ENCODE assay signal across 14 cellular contexts in the genomic region with DNA sequence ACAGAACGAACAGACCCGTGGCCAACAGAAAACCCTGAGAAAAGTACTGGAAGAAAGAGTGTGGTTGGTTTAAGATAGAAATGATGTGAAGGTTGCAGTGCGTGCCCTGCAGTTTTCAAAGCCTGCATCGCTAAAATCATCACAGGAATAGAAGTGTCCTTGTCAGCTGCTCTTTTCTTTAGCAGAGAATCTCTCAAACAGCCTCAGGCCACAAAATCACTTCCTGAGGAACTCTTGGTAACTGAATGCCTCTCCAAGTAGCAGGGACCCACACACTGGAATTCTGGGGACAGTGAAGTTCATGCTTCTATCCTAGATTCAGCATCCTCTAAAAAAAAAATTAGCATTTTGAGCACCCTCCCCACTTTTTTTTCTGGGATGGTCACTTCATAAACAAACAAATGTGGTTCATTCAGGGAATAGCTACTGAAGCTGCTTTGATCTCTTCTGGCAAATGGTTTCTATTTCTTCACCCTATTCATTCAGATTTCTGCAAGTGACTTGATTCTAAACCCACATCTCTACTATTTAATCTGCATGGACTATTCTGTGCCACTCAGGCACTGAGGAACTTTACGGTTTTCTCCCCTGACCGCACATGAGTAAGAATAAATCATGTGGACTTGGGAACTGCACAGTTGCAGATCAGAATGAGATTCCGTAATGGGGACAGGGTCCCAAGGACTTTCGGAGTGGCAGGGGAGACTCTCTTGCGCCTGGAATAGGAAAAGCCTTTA.
DNase-seq lines count a peak whose midpoint lies in the region; TF ChIP-seq lines count a peak whose summit lies in the region.
"Had no signal": no experiment of that assay in that cellular context is flagged by ENCODE, and none has a peak within 500 bp of the region (broad histone marks: within the 10 kb centered on the region; RNA-seq: fewer than 3 reads in every experiment).

No MANE protein-coding gene starts in this region.

- peak overlapping the region; percentile 28 for H3K4me2 ChIP-seq in DOHH2 (ENCODE audit: low read length)

- peak overlapping the region; percentile 88 for H3K4me3 Mint-ChIP-seq in neural crest cell
- H3K4me3 Mint-ChIP-seq: activated naive CD8-positive, alpha-beta T cell had no signal

- H3K4me1 Mint-ChIP-seq in neural crest cell, result peaks cover 63% of the 10 kb centered on the region

- peak overlapping the region; percentile 3; the same call in 1 of the 2 replicates for H3K4me3 ChIP-seq in DOHH2 (ENCODE audit: low read length)
- peak overlapping the region in 1 of 2 donors; percentile 34 for H3K4me3 ChIP-seq in duodenal mucosa (ENCODE audit: low read depth in 1 of 2, low read length in 2 of 2)

- peaks cover 3% of the 10 kb centered on the region for H3K9me3 Mint-ChIP-seq in neural crest cell

- POLR2A ChIA-PET in GM10248 (lab: Yijun Ruan, JAX), result no interaction called here

- H3K27me3 Mint-ChIP-seq in neural crest cell (ENCODE audit: low read depth), result no peaks in the 10 kb centered on the region

- H3K79me2 ChIP-seq in DOHH2 (ENCODE audit: control insufficient read depth, low read length), result no peaks in the 10 kb centered on the region

- no peaks in the 10 kb centered on the region for H3K9me3 ChIP-seq in DOHH2 (ENCODE audit: control insufficient read depth, insufficient read depth, low read length)
- H3K9me3 ChIP-seq in duodenal mucosa (ENCODE audit: control insufficient read depth in 1 of 2, low read length in 2 of 2), result no peaks in the 10 kb centered on the region

- H3K9ac ChIP-seq in duodenal mucosa (ENCODE audit: low read depth in 1 of 2, low read length in 2 of 2), result no peak overlapping the region

- peaks cover 8% of the 10 kb centered on the region for H3K36me3 Mint-ChIP-seq in neural crest cell (ENCODE audit: low read depth)

- TF ChIP-seq CTCF in DOHH2 (IDR thresholded peaks at IDR 0.05; ENCODE audit: low read depth, low read length, poor library complexity, severe bottlenecking) (no peak), neural crest cell (conservative IDR thresholded peaks at IDR 0.05) (no peak), GM10248 (IDR thresholded peaks at IDR 0.05; ENCODE audit: control extremely low read depth, extremely low read depth, low read depth, missing control alignments) (no peak)

- H3K36me3 ChIP-seq in DOHH2 (ENCODE audit: control insufficient read depth, low read length), result no peaks in the 10 kb centered on the region
- H3K36me3 ChIP-seq in duodenal mucosa (ENCODE audit: control insufficient read depth in 1 of 2, insufficient read depth in 2 of 2, low read length in 2 of 2), result no peaks in the 10 kb centered on the region

- H3K27me3 ChIP-seq in DOHH2 (ENCODE audit: control insufficient read depth, low read length) (peaks cover 75% of the 10 kb centered on the region), duodenal mucosa (ENCODE audit: control insufficient read depth in 1 of 2, insufficient read depth in 2 of 2, low read length in 2 of 2) (no peaks in the 10 kb centered on the region)

- H4K20me1 ChIP-seq in DOHH2 (ENCODE audit: control insufficient read depth, insufficient read depth, low read depth, low read length), result no peaks in the 10 kb centered on the region; the same call in 1 of the 2 replicates

- peak overlapping the region; percentile 59 for H3K27ac Mint-ChIP-seq in neural crest cell (ENCODE audit: unreplicated experiment)
- H3K27ac Mint-ChIP-seq: activated naive CD8-positive, alpha-beta T cell had no signal

- no peaks in the 10 kb centered on the region for H3F3A ChIP-seq in DOHH2 (ENCODE audit: control insufficient read depth, insufficient read depth)

- H3K9me2 ChIP-seq in DOHH2 (replicated peaks; ENCODE audit: control insufficient read depth, low read length), result no peaks in the 10 kb centered on the region

- DNase-seq in MV-4-11 (lab: John Stamatoyannopoulos, UW) (peak; percentile 21), neural crest cell (ENCODE audit: low read depth, low spot score) (no peak), GM10248 (ENCODE audit: extremely low spot score) (no peak), 8988T (no peak), COR-L47 (lab: John Stamatoyannopoulos, UW) (no peak), NCI-H82 treated with DMSO at 0.1 percent for 48 hours (lab: John Stamatoyannopoulos, UW; ENCODE audit: unreplicated experiment) (no peak)
- DNase-seq: foreskin keratinocyte; NCI-H1436 treated with DMSO at 0.1 percent for 48 hours; NCI-H526 treated with DMSO at 0.1 percent for 48 hours; SHP77; stimulated activated CD8-positive, alpha-beta memory T cell treated with anti-CD3 and anti-CD28 coated beads, Interleukin-4, amount 100 ng/mL, for 48 hours had no signal

- no peak overlapping the region for H3K27ac ChIP-seq in DOHH2 (ENCODE audit: low read depth, low read length)
- H3K27ac ChIP-seq in duodenal mucosa (ENCODE audit: low read depth, low read length), result peak overlapping the region; percentile 18
- H3K27ac ChIP-seq: foreskin keratinocyte had no signal

- H3K4me1 ChIP-seq in DOHH2 (ENCODE audit: control insufficient read depth, low read length) (peaks cover 36% of the 10 kb centered on the region), duodenal mucosa (ENCODE audit: control insufficient read depth in 1 of 2, insufficient read depth in 2 of 2, low read length in 2 of 2) (no peaks in the 10 kb centered on the region)
- H3K4me1 ChIP-seq: foreskin keratinocyte had no signal

- CTCF ChIA-PET in GM10248 (lab: Yijun Ruan, JAX), result interaction anchor here (0.9 to 2.4 kb wide), 3 partner anchors 10 to 101 kb away, joined by 3 to 10 read pairs (median 3); no protein-coding TSS in a partner anchor
